8 cellular contexts compared by ENCODE assay signal in genomic region chr2:27663463-27664244, GRCh38. TPM values are rescaled to one million over a fixed set of nuclear protein-coding genes. Genes with fewer than 3 reads are reported as not detected.
DNase-seq lines count a peak whose midpoint lies in the region; ATAC-seq and TF ChIP-seq lines count a peak whose summit lies in the region.

A gene with protein sequence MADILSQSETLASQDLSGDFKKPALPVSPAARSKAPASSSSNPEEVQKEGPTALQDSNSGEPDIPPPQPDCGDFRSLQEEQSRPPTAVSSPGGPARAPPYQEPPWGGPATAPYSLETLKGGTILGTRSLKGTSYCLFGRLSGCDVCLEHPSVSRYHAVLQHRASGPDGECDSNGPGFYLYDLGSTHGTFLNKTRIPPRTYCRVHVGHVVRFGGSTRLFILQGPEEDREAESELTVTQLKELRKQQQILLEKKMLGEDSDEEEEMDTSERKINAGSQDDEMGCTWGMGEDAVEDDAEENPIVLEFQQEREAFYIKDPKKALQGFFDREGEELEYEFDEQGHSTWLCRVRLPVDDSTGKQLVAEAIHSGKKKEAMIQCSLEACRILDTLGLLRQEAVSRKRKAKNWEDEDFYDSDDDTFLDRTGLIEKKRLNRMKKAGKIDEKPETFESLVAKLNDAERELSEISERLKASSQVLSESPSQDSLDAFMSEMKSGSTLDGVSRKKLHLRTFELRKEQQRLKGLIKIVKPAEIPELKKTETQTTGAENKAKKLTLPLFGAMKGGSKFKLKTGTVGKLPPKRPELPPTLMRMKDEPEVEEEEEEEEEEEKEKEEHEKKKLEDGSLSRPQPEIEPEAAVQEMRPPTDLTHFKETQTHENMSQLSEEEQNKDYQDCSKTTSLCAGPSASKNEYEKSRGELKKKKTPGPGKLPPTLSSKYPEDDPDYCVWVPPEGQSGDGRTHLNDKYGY (plus strand): TSS chr2:27663889. CDS start chr2:27663915, 26 bp downstream.
A gene with protein sequence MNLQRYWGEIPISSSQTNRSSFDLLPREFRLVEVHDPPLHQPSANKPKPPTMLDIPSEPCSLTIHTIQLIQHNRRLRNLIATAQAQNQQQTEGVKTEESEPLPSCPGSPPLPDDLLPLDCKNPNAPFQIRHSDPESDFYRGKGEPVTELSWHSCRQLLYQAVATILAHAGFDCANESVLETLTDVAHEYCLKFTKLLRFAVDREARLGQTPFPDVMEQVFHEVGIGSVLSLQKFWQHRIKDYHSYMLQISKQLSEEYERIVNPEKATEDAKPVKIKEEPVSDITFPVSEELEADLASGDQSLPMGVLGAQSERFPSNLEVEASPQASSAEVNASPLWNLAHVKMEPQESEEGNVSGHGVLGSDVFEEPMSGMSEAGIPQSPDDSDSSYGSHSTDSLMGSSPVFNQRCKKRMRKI (minus strand): TSS chr2:27663614. CDS start chr2:27662192, 1,422 bp downstream.

- 0% methylated on average over 44 to 48 of the region's 48 CpGs for WGBS in adipose tissue, 3 donors
- 0% methylated on average over 44 to 48 of the region's 48 CpGs for WGBS in heart left ventricle, 4 donors
- 0% methylated on average over 45 of the region's 48 CpGs; no CpG with 5 or more reads in 1 of the 2 donors for WGBS in transverse colon (ENCODE audit: low coverage in 1 of 2), 2 donors

- peak in 1 of 2 donors; percentile 19 for TF ChIP-seq POLR2A in heart left ventricle (IDR thresholded peaks at IDR 0.05)
- TF ChIP-seq POLR2A in transverse colon (IDR thresholded peaks at IDR 0.05): peak; percentile 29

- intact Hi-C loops in heart left ventricle (cut with DNase I): no loop called here
- intact Hi-C loops in transverse colon (cut with DNase I; ENCODE audit: low total_unique reads): no loop called here

- H3K27ac ChIP-seq in adipose tissue (ENCODE audit: low read depth, low read length) (peak within 1 kb of the TSS; percentile 89), heart left ventricle (peak within 1 kb of the TSS; percentile 83 to 95 (median 92)), transverse colon (peak within 1 kb of the TSS; percentile 86 to 94 (median 92))

- ATAC-seq in HG02642 (IDR thresholded peaks at IDR 0.05; ENCODE audit: poor library complexity, unreplicated experiment) (peak; percentile 80), heart left ventricle (peak; percentile 75 to 88 (median 87))

- DNase-seq in GM06990 (ENCODE audit: extremely low read depth, insufficient read length) (peak; percentile 88), NCI-H1417 (lab: John Stamatoyannopoulos, UW) (peak; percentile 93 to 95 (median 95)), SW480 (ENCODE audit: low spot score) (peak; percentile 91), heart left ventricle (peak; percentile 67 to 86 (median 71)), pons (ENCODE audit: low spot score) (peak; percentile 87), transverse colon (peak; percentile 73)

- no peaks in the 10 kb centered on the region for H3K9me3 ChIP-seq in heart left ventricle
- no peaks in the 10 kb centered on the region for H3K9me3 ChIP-seq in transverse colon

- H3K36me3 ChIP-seq in GM06990 (ENCODE audit: control insufficient read depth, insufficient read depth, low read length) (peaks cover 5% of the 10 kb centered on the region), heart left ventricle (peaks cover 0 to 69% (median 57%) of the 10 kb centered on the region in 9 donors), transverse colon (peaks cover 0 to 39% (median 5%) of the 10 kb centered on the region in 4 donors)

- TF ChIP-seq EP300 in transverse colon (IDR thresholded peaks at IDR 0.05; ENCODE audit: low read depth): no peak

- TF ChIP-seq CTCF in GM06990 (IDR thresholded peaks at IDR 0.05; ENCODE audit: insufficient read depth, low read length, poor library complexity, severe bottlenecking): no peak
- peak in 1 of 12 donors; percentile 15 for TF ChIP-seq CTCF in heart left ventricle (IDR thresholded peaks at IDR 0.05)
- no peak for TF ChIP-seq CTCF in transverse colon (IDR thresholded peaks at IDR 0.05)

- in situ Hi-C loops in transverse colon (cut with MboI; ENCODE audit: low pct_ligation_motif_present in 1 of 4, low pct_unique_long_range_greater_than_20kb in 1 of 4, low sequenced_read_pairs in 3 of 4): no loop called here

- peak within 1 kb of the TSS; percentile 94 for H3K4me3 ChIP-seq in GM06990 (replicated peaks; ENCODE audit: low read depth, low read length)
- H3K4me3 ChIP-seq in heart left ventricle: peak within 1 kb of the TSS; percentile 66 to 94 (median 86)
- peak within 1 kb of the TSS; percentile 63 to 94 (median 84) for H3K4me3 ChIP-seq in transverse colon

- H3K4me1 ChIP-seq in heart left ventricle (peaks cover 0 to 42% (median 27%) of the 10 kb centered on the region in 12 donors), transverse colon (peaks cover 19 to 29% (median 25%) of the 10 kb centered on the region in 4 donors)

- H3K27me3 ChIP-seq in GM06990 (replicated peaks; ENCODE audit: control insufficient read depth, insufficient read depth, low read length) (no peaks in the 10 kb centered on the region), heart left ventricle (no peaks in the 10 kb centered on the region), transverse colon (no peaks in the 10 kb centered on the region)

RNA-seq across cellular contexts. Expression of the first gene that starts in this region (rescaled TPM):
- polyA plus RNA-seq in adipose tissue (10 to 100 TPM in 2 of 3 donors, 1 to 10 TPM in 1; 7.0 to 14.6 (median 13.8) TPM), heart left ventricle (10 to 100 TPM; 14.9 to 27.8 TPM)
- total RNA-seq in heart left ventricle (10 to 100 TPM; 19.2 to 25.6 (median 22.4) TPM), transverse colon (10 to 100 TPM in 3 of 4 donors, 1 to 10 TPM in 1; 9.0 to 21.1 (median 16.1) TPM)

RNA-seq across cellular contexts. Expression of the second gene that starts in this region (rescaled TPM):
- polyA plus RNA-seq in adipose tissue (10 to 100 TPM; 11.3 to 22.9 (median 17.5) TPM), heart left ventricle (10 to 100 TPM; 21.0 to 22.4 TPM)
- total RNA-seq in heart left ventricle (10 to 100 TPM; 18.6 to 29.5 (median 27.0) TPM), transverse colon (10 to 100 TPM; 30.4 to 43.6 (median 38.2) TPM)

Comparison
In these comparisons a context has a peak if more than half of its experiments do, and no peak if none do; other contexts are left out.
1. Peak in every context shown above with its lines: DNase-seq, ATAC-seq, H3K4me3 ChIP-seq and H3K27ac ChIP-seq.